In genomic region chr18:63785031-63785430, GRCh38 we compare ENCODE assay signal across 29 cellular contexts. TPM values are rescaled to one million over a fixed set of nuclear protein-coding genes. Genes with fewer than 3 reads are reported as not detected.
"Had no signal": no experiment of that assay in that cellular context is flagged by ENCODE, and none has a peak within 500 bp of the region (broad histone marks: within the 10 kb centered on the region; RNA-seq: fewer than 3 reads in every experiment).

No MANE protein-coding gene starts in this region.

- H3K4me3 Mint-ChIP-seq: activated B cell treated with CpG ODN at 0.5 μM for 24 hours; activated CD4-positive, alpha-beta memory T cell treated with anti-CD3 and anti-CD28 coated beads for 36 hours; activated CD4-positive, alpha-beta T cell treated with anti-CD3 and anti-CD28 coated beads, Interleukin-2, amount 10 ng/mL, durations not matched to agents 7 days and 5 days; activated naive CD8-positive, alpha-beta T cell treated with anti-CD3 and anti-CD28 coated beads, Interleukin-2, amount 50 U/mL, for 24 hours; activated T-cell treated with anti-CD3 and anti-CD28 coated beads, Interleukin-2, amount 50 U/mL, for 4 hours; brain; central memory CD8-positive, alpha-beta T cell; T-cell had no signal

- H3K9me3 ChIP-seq: ascending aorta had no signal

- H3K36me3 Mint-ChIP-seq: activated CD4-positive, alpha-beta memory T cell treated with anti-CD3 and anti-CD28 coated beads for 36 hours; activated naive CD4-positive, alpha-beta T cell treated with anti-CD3 and anti-CD28 coated beads, Interleukin-2, amount 50 U/mL, for 72 hours; brain; T-cell had no signal

- ATAC-seq: activated naive CD4-positive, alpha-beta T cell treated with anti-CD3 and anti-CD28 coated beads, Interleukin-2, amount 50 U/mL, for 72 hours; activated naive CD8-positive, alpha-beta T cell treated with anti-CD3 and anti-CD28 coated beads, Interleukin-2, amount 50 U/mL, for 24 hours; activated T-cell treated with anti-CD3 and anti-CD28 coated beads, Interleukin-2, amount 50 U/mL, for 4 hours; K562; T-cell had no signal

- H3K4me3 ChIP-seq: ascending aorta, K562 had no signal

- H3K27me3 ChIP-seq: ascending aorta had no signal

- H3K36me3 ChIP-seq: ascending aorta had no signal

- H3K4me1 Mint-ChIP-seq: activated B cell treated with CpG ODN at 0.5 μM for 24 hours, brain had no signal

- DNase-seq: activated B cell treated with CpG ODN at 0.5 μM for 24 hours; activated CD4-positive, alpha-beta memory T cell treated with anti-CD3 and anti-CD28 coated beads for 36 hours; activated CD4-positive, alpha-beta T cell treated with anti-CD3 and anti-CD28 coated beads for 1 hour; activated CD4-positive, alpha-beta T cell treated with anti-CD3 and anti-CD28 coated beads, Interleukin-2, amount 10 ng/mL, durations not matched to agents 7 days and 5 days; activated CD8-positive, alpha-beta memory T cell treated with anti-CD3 and anti-CD28 coated beads for 24 hours; activated effector memory CD4-positive, alpha-beta T cell treated with anti-CD3 and anti-CD28 coated beads, Interleukin-2, amount 50 U/mL, for 16 hours; activated naive CD4-positive, alpha-beta T cell treated with Interleukin-2 at 50 U/mL for 16 hours; activated naive CD8-positive, alpha-beta T cell treated with anti-CD3 and anti-CD28 coated beads, Interleukin-2, amount 50 U/mL, for 24 hours; activated T-cell treated with anti-CD3 and anti-CD28 coated beads, Interleukin-2, amount 50 U/mL, for 4 hours; amniotic stem cell; Karpas-422; MM.1S; NCI-H1105; NCI-H1436; NCI-H187; NCI-H2081; NCI-H446 treated with DMSO at 0.1 percent for 48 hours; NCI-H524 treated with DMSO at 0.1 percent for 48 hours; NCI-H82; NK-92 treated with Interleukin-12 subunit alpha and Interleukin-12 subunit beta, amount 100 ng/mL, for 24 hours; SHP77 treated with DMSO at 0.1 percent for 48 hours; T-cell; T-helper 2 cell; T1000 had no signal

- H3K9me3 Mint-ChIP-seq: activated B cell treated with CpG ODN at 0.5 μM for 24 hours; activated CD4-positive, alpha-beta memory T cell treated with anti-CD3 and anti-CD28 coated beads for 36 hours; activated naive CD4-positive, alpha-beta T cell treated with anti-CD3 and anti-CD28 coated beads, Interleukin-2, amount 50 U/mL, for 72 hours; activated naive CD8-positive, alpha-beta T cell treated with anti-CD3 and anti-CD28 coated beads, Interleukin-2, amount 50 U/mL, for 24 hours; activated T-cell treated with anti-CD3 and anti-CD28 coated beads, Interleukin-2, amount 50 U/mL, for 4 hours; brain; central memory CD8-positive, alpha-beta T cell; T-cell had no signal

- H3K27ac Mint-ChIP-seq: activated B cell treated with CpG ODN at 0.5 μM for 24 hours; activated CD4-positive, alpha-beta memory T cell treated with anti-CD3 and anti-CD28 coated beads for 36 hours; activated CD4-positive, alpha-beta T cell treated with anti-CD3 and anti-CD28 coated beads, Interleukin-2, amount 10 ng/mL, durations not matched to agents 7 days and 5 days; activated naive CD4-positive, alpha-beta T cell treated with anti-CD3 and anti-CD28 coated beads, Interleukin-2, amount 50 U/mL, for 72 hours; activated naive CD8-positive, alpha-beta T cell treated with anti-CD3 and anti-CD28 coated beads, Interleukin-2, amount 50 U/mL, for 24 hours; brain; T-cell had no signal

- H3K27me3 Mint-ChIP-seq: activated CD4-positive, alpha-beta memory T cell treated with anti-CD3 and anti-CD28 coated beads for 36 hours had no signal

- H3K4me1 ChIP-seq: ascending aorta had no signal

- H3K27ac ChIP-seq: ascending aorta had no signal

RNA-seq across cellular contexts. Expression of gene SERPINB7, which starts 9.8 kb away (rescaled TPM):
- total RNA-seq: activated B cell treated with CpG ODN at 0.5 μM for 24 hours; activated CD4-positive, alpha-beta memory T cell treated with anti-CD3 and anti-CD28 coated beads for 36 hours; activated CD4-positive, alpha-beta T cell treated with anti-CD3 and anti-CD28 coated beads, Interleukin-2, amount 10 ng/mL, durations not matched to agents 7 days and 5 days; activated naive CD4-positive, alpha-beta T cell treated with anti-CD3 and anti-CD28 coated beads, Interleukin-2, amount 50 U/mL, for 72 hours; activated T-cell treated with anti-CD3 and anti-CD28 coated beads, Interleukin-2, amount 50 U/mL, for 4 hours; ascending aorta; K562; T-cell had no signal
